Comparison of ENCODE assay signal across 1 cellular context in the genomic region with DNA sequence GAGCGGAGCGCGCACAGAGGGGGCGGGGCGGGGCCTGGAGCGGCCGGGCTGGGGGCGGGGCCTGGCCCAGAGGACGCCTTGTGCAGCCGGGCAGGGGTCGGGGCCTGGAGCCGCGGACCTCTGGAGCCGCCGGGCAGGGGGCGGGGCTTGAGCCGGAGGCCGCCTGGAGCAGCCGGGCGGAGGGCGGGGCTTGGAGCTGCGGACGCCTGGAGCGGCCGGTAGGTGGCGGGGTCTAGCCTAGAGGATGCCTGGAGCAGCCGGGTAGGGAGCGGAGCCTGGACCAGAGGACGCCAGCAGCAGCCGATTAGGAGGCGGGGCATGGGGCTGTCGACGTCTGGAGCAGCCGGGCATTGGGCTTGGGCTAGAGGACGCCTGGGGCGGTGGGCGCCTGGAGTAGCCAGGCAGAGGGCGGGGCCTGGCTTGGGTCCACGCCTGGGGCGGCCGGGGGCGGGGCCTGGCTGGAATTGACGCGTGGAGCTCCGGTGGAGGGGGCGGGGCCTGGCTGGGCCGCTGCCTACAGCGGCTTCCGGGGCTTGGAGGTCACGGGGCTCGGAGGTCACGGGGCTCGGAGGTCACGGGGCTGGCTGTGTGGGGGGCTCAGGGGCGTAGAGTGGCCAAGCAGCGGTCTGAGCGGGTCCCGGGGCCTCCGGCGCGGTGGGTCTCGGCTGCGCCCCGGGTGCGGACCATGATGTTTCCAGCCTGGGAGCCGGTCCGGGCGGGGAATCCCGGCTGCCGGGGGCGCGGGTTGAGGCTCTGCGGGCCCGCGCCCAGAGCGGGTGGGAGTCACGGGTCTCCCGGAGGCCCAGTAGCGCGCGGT.
TF ChIP-seq lines count a peak whose summit lies in the region.

A gene (minus strand): TSS at position 13 of the 817 bp plus-strand sequence. CDS start 135 bp downstream, outside the sequence.

TF ChIP-seq in GM23338, 12 proteins besides CTCF, POLR2A, EP300 and RAD21:
- TF ChIP-seq EZH2phosphoT487 (IDR thresholded peaks at IDR 0.05; ENCODE audit: unreplicated experiment): no peak
- TF ChIP-seq STAT1 (IDR thresholded peaks at IDR 0.05; ENCODE audit: unreplicated experiment): no peak
- TF ChIP-seq JUNB (IDR thresholded peaks at IDR 0.05; ENCODE audit: unreplicated experiment): no peak
- peak; percentile 46; the same call in 1 of the 2 replicates for TF ChIP-seq CREB1 (CRISPR knock-in tag; IDR thresholded peaks at IDR 0.05; ENCODE audit: low read depth)
- TF ChIP-seq, protein P1, sequence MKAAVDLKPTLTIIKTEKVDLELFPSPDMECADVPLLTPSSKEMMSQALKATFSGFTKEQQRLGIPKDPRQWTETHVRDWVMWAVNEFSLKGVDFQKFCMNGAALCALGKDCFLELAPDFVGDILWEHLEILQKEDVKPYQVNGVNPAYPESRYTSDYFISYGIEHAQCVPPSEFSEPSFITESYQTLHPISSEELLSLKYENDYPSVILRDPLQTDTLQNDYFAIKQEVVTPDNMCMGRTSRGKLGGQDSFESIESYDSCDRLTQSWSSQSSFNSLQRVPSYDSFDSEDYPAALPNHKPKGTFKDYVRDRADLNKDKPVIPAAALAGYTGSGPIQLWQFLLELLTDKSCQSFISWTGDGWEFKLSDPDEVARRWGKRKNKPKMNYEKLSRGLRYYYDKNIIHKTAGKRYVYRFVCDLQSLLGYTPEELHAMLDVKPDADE (IDR thresholded peaks at IDR 0.05): no peak
- peak; percentile 73 for TF ChIP-seq POLR2AphosphoS5 (IDR thresholded peaks at IDR 0.05; ENCODE audit: low read depth)
